12 cellular contexts compared by ENCODE assay signal in the genomic region with DNA sequence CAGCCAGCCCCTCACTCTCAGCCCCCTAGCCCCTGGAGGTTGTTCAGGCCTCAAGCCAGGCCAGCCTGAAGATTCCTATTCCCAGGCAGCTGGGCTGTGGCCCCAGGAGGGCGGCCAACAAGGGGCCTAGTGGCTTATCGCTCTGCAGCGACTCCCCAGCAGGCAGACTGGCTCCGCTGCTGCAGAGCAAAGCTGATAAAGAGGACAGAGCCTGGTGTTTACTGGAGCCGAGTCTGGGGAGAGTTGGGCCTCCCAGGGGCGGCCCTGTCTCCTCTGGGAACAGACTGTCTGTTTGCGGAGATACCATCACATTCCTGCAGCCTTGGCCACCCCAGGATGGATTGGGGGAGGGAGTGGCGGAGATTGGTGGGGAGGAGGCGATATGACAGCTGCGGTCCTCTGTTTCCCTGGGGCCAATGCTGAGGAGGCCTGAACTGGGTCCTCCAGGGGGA. TPM values are rescaled to one million over a fixed set of nuclear protein-coding genes. Genes with fewer than 3 reads are reported as not detected.
DNase-seq lines count a peak whose midpoint lies in the region; ATAC-seq and TF ChIP-seq lines count a peak whose summit lies in the region.
"Had no signal": no experiment of that assay in that cellular context is flagged by ENCODE, and none has a peak within 500 bp of the region (broad histone marks: within the 10 kb centered on the region; RNA-seq: fewer than 3 reads in every experiment).

No MANE protein-coding gene starts in this region.

- H3K27ac Mint-ChIP-seq in GM23338: peak overlapping the region; percentile 69
- peak overlapping the region; percentile 87 for H3K27ac Mint-ChIP-seq in neural progenitor cell

- H3K4me2 ChIP-seq in GM23338: peak overlapping the region; percentile 56
- H3K4me2 ChIP-seq in neural progenitor cell: peak overlapping the region; percentile 47

- H3K27me3 Mint-ChIP-seq in GM23338 (ENCODE audit: insufficient read depth, low read depth, poor library complexity) (peaks cover 3% of the 10 kb centered on the region), neural progenitor cell (ENCODE audit: insufficient read depth, low read depth) (peaks cover 4% of the 10 kb centered on the region)

- no peaks in the 10 kb centered on the region for H3K79me2 ChIP-seq in GM23338 (replicated peaks; ENCODE audit: insufficient read depth)
- no peaks in the 10 kb centered on the region for H3K79me2 ChIP-seq in neural progenitor cell (ENCODE audit: low read depth)

- H3K9me3 Mint-ChIP-seq in GM23338 (peaks cover 13% of the 10 kb centered on the region), neural progenitor cell (peaks cover 13% of the 10 kb centered on the region)

- H3K27me3 ChIP-seq in GM23338 (ENCODE audit: insufficient read depth) (no peaks in the 10 kb centered on the region), neural progenitor cell (no peaks in the 10 kb centered on the region)

- H3K36me3 Mint-ChIP-seq in GM23338 (ENCODE audit: low read depth) (peaks cover 12% of the 10 kb centered on the region), neural progenitor cell (peaks cover 2% of the 10 kb centered on the region)

- H3K4me3 Mint-ChIP-seq in GM23338 (no peak overlapping the region), neural progenitor cell (peak overlapping the region; percentile 15)

- no peaks in the 10 kb centered on the region for H3K9me2 ChIP-seq in GM23338 (ENCODE audit: insufficient read depth)

- peaks cover 11% of the 10 kb centered on the region for H3K4me1 ChIP-seq in GM23338 (ENCODE audit: insufficient read depth)
- H3K4me1 ChIP-seq in neural progenitor cell: peaks cover 14% of the 10 kb centered on the region

- ATAC-seq in GM23338: peak; percentile 97
- ATAC-seq in SK-N-SH treated with all-trans-retinoic acid at 6 μM for 48 hours: peak; percentile 80
- ATAC-seq in left cardiac atrium: peak; percentile 86 to 87
- no peak for ATAC-seq in HG03159 (IDR thresholded peaks at IDR 0.05; ENCODE audit: unreplicated experiment)
- ATAC-seq in HG03097 (IDR thresholded peaks at IDR 0.05; ENCODE audit: low FRiP score, unreplicated experiment): no peak

- H4K20me1 ChIP-seq in GM23338 (replicated peaks; ENCODE audit: insufficient read depth): no peaks in the 10 kb centered on the region
- no peaks in the 10 kb centered on the region for H4K20me1 ChIP-seq in neural progenitor cell (ENCODE audit: low read depth)

- no peaks in the 10 kb centered on the region for H3F3A ChIP-seq in GM23338 (replicated peaks; ENCODE audit: low read depth)
- H3F3A ChIP-seq in neural progenitor cell (ENCODE audit: low read depth): peaks cover 18% of the 10 kb centered on the region

- H2AFZ ChIP-seq in GM23338 (peak overlapping the region; percentile 99), neural progenitor cell (replicated peaks) (peak overlapping the region; percentile 83)

- H3K4me3 ChIP-seq in GM23338: 0 out of 2 replicates have a peak overlapping the region, but pooled peaks have one; percentile 11
- H3K4me3 ChIP-seq in neural progenitor cell: no peak overlapping the region

- no peak for TF ChIP-seq CTCF in GM23338 (conservative IDR thresholded peaks at IDR 0.05; ENCODE audit: low read depth in 2 of 2)
- no peak for TF ChIP-seq CTCF in neural progenitor cell (IDR thresholded peaks at IDR 0.05)

- DNase-seq in GM23338 (ENCODE audit: low spot score): peak; percentile 46
- DNase-seq in left cardiac atrium: peak; percentile 71
- DNase-seq in neural progenitor cell (ENCODE audit: low spot score): peak; percentile 70
- DNase-seq in pons (ENCODE audit: low spot score): no peak
- DNase-seq in NCI-H748 treated with DMSO at 0.1 percent for 48 hours (lab: John Stamatoyannopoulos, UW): no peak
- DNase-seq: activated CD4-positive, alpha-beta T cell treated with anti-CD3 and anti-CD28 coated beads, Interleukin-2, amount 50 U/mL, for 1 hour; NCI-H1105 treated with DMSO at 0.1 percent for 48 hours; SW 1271 had no signal

- no peak overlapping the region for H3K9ac ChIP-seq in neural progenitor cell

- intact Hi-C loops in left cardiac atrium (cut with DNase I): no loop called here

- no peaks in the 10 kb centered on the region for H3K9me3 ChIP-seq in neural progenitor cell (ENCODE audit: low read depth)

- H3K36me3 ChIP-seq in GM23338 (ENCODE audit: insufficient read depth): no peaks in the 10 kb centered on the region
- H3K36me3 ChIP-seq in neural progenitor cell: no peaks in the 10 kb centered on the region

- H3K27ac ChIP-seq in GM23338 (ENCODE audit: low read depth) (no peak overlapping the region), neural progenitor cell (peak overlapping the region; percentile 30)
- H3K27ac ChIP-seq: epithelial cell of prostate had no signal

- H3K4me1 Mint-ChIP-seq in GM23338 (peaks cover 22% of the 10 kb centered on the region), neural progenitor cell (peaks cover 29% of the 10 kb centered on the region)

TF ChIP-seq in GM23338, 12 proteins besides CTCF, POLR2A, EP300 and RAD21 (continues in another document):
- TF ChIP-seq JUNB (IDR thresholded peaks at IDR 0.05; ENCODE audit: unreplicated experiment): no peak
- no peak for TF ChIP-seq ZNF114 (CRISPR knock-in tag; IDR thresholded peaks at IDR 0.05)
- TF ChIP-seq, protein P1, sequence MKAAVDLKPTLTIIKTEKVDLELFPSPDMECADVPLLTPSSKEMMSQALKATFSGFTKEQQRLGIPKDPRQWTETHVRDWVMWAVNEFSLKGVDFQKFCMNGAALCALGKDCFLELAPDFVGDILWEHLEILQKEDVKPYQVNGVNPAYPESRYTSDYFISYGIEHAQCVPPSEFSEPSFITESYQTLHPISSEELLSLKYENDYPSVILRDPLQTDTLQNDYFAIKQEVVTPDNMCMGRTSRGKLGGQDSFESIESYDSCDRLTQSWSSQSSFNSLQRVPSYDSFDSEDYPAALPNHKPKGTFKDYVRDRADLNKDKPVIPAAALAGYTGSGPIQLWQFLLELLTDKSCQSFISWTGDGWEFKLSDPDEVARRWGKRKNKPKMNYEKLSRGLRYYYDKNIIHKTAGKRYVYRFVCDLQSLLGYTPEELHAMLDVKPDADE (IDR thresholded peaks at IDR 0.05): no peak
- TF ChIP-seq NANOG (IDR thresholded peaks at IDR 0.05; ENCODE audit: borderline replicate concordance): no peak
- no peak for TF ChIP-seq STAT1 (IDR thresholded peaks at IDR 0.05; ENCODE audit: unreplicated experiment)
- no peak for TF ChIP-seq POLR2AphosphoS5 (IDR thresholded peaks at IDR 0.05; ENCODE audit: low read depth)

TF ChIP-seq in SK-N-SH treated with all-trans-retinoic acid at 6 μM for 48 hours, 23 proteins besides CTCF, POLR2A, EP300 and RAD21 (continues in another document):
- TF ChIP-seq ZFP30 (CRISPR knock-in tag; IDR thresholded peaks at IDR 0.05) (no peak), OSR1 (CRISPR knock-in tag; IDR thresholded peaks at IDR 0.05) (no peak), GLIS3 (CRISPR knock-in tag; IDR thresholded peaks at IDR 0.05) (0 out of 2 replicates have a peak, but pooled peaks have one; percentile 25), ARNTL (CRISPR knock-in tag; IDR thresholded peaks at IDR 0.05; ENCODE audit: borderline replicate concordance, low read depth) (no peak), PPARA (CRISPR knock-in tag; IDR thresholded peaks at IDR 0.05; ENCODE audit: borderline replicate concordance) (no peak), BACH2 (CRISPR knock-in tag; IDR thresholded peaks at IDR 0.05; ENCODE audit: borderline replicate concordance) (no peak), CSDC2 (CRISPR knock-in tag; IDR thresholded peaks at IDR 0.05) (peak; percentile 42; the same call in 1 of the 2 replicates), SNAI2 (CRISPR knock-in tag; IDR thresholded peaks at IDR 0.05) (no peak), ZC3H10 (CRISPR knock-in tag; IDR thresholded peaks at IDR 0.05) (no peak), ZNF8 (CRISPR knock-in tag; IDR thresholded peaks at IDR 0.05) (no peak), ZFP3 (CRISPR knock-in tag; IDR thresholded peaks at IDR 0.05) (peak; percentile 57; the same call in 1 of the 2 replicates), ESRRG (CRISPR knock-in tag; IDR thresholded peaks at IDR 0.05) (no peak), ZNF70 (CRISPR knock-in tag; IDR thresholded peaks at IDR 0.05) (no peak), TOX (CRISPR knock-in tag; IDR thresholded peaks at IDR 0.05; ENCODE audit: borderline replicate concordance) (no peak), TCF4 (CRISPR knock-in tag; IDR thresholded peaks at IDR 0.05; ENCODE audit: borderline replicate concordance) (peak; percentile 63)
- TF ChIP-seq, protein P2, sequence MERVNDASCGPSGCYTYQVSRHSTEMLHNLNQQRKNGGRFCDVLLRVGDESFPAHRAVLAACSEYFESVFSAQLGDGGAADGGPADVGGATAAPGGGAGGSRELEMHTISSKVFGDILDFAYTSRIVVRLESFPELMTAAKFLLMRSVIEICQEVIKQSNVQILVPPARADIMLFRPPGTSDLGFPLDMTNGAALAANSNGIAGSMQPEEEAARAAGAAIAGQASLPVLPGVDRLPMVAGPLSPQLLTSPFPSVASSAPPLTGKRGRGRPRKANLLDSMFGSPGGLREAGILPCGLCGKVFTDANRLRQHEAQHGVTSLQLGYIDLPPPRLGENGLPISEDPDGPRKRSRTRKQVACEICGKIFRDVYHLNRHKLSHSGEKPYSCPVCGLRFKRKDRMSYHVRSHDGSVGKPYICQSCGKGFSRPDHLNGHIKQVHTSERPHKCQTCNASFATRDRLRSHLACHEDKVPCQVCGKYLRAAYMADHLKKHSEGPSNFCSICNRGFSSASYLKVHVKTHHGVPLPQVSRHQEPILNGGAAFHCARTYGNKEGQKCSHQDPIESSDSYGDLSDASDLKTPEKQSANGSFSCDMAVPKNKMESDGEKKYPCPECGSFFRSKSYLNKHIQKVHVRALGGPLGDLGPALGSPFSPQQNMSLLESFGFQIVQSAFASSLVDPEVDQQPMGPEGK (CRISPR knock-in tag; IDR thresholded peaks at IDR 0.05; ENCODE audit: borderline replicate concordance): no peak

RNA-seq across cellular contexts. Expression of a gene that starts 22.4 kb away (rescaled TPM):
- 11.9 and 15.7 TPM in 2 replicates for total RNA-seq in GM23338 (2014; rRNA removed; shearing (Covaris generic))
- 1.6 and 2.1 TPM in 2 replicates for polyA plus RNA-seq in GM23338 (2016; fragmentation: Nextera tagmentation; extraction: Ambion mirVana)
- 10 to 100 TPM; 13.5 to 51.5 TPM for total RNA-seq in left cardiac atrium
- 3.4 and 9.4 TPM in 2 replicates for total RNA-seq in neural progenitor cell (ENCODE audit: low replicate concordance)

Comparison
In these comparisons a context has a peak if more than half of its experiments do, and no peak if none do; other contexts are left out.
1. ATAC-seq: peak in GM23338 (single experiment), SK-N-SH treated with all-trans-retinoic acid at 6 μM for 48 hours (single experiment) and left cardiac atrium (2 of 2); none in HG03159 (single experiment) and HG03097 (single experiment).
2. DNase-seq: peak in GM23338 (single experiment), left cardiac atrium (single experiment) and neural progenitor cell (single experiment); none in pons (single experiment) and NCI-H748 treated with DMSO at 0.1 percent for 48 hours (single experiment).